9 cellular contexts compared by ENCODE assay signal in the genomic region with DNA sequence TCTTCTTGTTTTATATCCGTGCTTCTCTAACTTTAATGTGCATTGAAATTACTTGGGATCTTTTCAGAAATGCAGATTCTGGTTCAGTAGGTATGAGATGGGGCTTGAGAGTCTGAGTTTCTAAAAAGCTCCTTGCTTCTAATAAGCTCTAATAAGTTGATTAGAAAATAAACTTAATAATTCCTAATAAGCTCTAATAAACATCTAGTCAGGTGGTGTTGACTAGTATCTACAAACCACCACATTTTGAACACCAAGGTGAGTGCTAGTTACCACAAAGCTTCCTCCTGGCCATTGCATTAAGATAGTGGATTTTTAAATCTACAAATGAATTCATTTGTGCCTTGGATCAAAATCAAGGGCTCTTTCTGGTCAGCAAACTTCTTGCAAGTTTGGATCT.
"Had no signal": no experiment of that assay in that cellular context is flagged by ENCODE, and none has a peak within 500 bp of the region (broad histone marks: within the 10 kb centered on the region; RNA-seq: fewer than 3 reads in every experiment).

No MANE protein-coding gene starts in this region.

- FAIRE-seq: H1, H54, HepG2 had no signal

- H3K4me3 ChIP-seq: GM23338 had no signal

- H3K27ac ChIP-seq: HL-60 had no signal

- H3K27ac Mint-ChIP-seq: GM23338, H9, IgD-negative memory B cell had no signal

- ATAC-seq: GM23338, HepG2 had no signal

- H2AFZ ChIP-seq: GM23338 had no signal

- DNase-seq: H9, HCEC 1CT, KG1 had no signal

- H3K9me3 Mint-ChIP-seq: GM23338, H9, IgD-negative memory B cell had no signal

- H3K4me2 ChIP-seq: GM23338 had no signal

- H3K4me3 Mint-ChIP-seq: GM23338, H9, IgD-negative memory B cell had no signal
